In genomic region chr1:114448370-114448769, GRCh38 we compare ENCODE assay signal across 26 cellular contexts.
DNase-seq lines count a peak whose midpoint lies in the region; ATAC-seq, FAIRE-seq and TF ChIP-seq lines count a peak whose summit lies in the region.
"Had no signal": no experiment of that assay in that cellular context is flagged by ENCODE, and none has a peak within 500 bp of the region (broad histone marks: within the 10 kb centered on the region; RNA-seq: fewer than 3 reads in every experiment).

No MANE protein-coding gene starts in this region.

- no peak for DNase-seq in brain microvascular endothelial cell
- peak; percentile 24 to 78 for DNase-seq in dermis microvascular lymphatic vessel endothelial cell (ENCODE audit: low read depth in 2 of 2)
- peak; percentile 36 to 65 for DNase-seq in lung microvascular endothelial cell (ENCODE audit: low read depth in 2 of 2)
- DNase-seq in uterus: no peak
- DNase-seq in putamen (ENCODE audit: low spot score): no peak
- no peak for DNase-seq in small intestine
- DNase-seq: 8988T; ACHN; BE2C; C1 segment of cervical spinal cord; CD4-positive, alpha-beta memory T cell; CD4-positive, CD25-positive, alpha-beta regulatory T cell; CD8-positive, alpha-beta memory T cell; COR-L47; DMS 273 treated with DMSO at 0.1 percent for 48 hours; DMS153; DMS53; DMS79; DND-41; EL; GDM1 had no signal

- intact Hi-C loops in uterus (cut with DNase I; ENCODE audit: low total_unique reads): no loop called here

- H3K9me3 ChIP-seq in uterus (no peaks in the 10 kb centered on the region), small intestine (ENCODE audit: control insufficient read depth, low read depth) (no peaks in the 10 kb centered on the region)
- H3K9me3 ChIP-seq: BE2C, BLaER1 had no signal

- H3K36me3 ChIP-seq in brain microvascular endothelial cell (replicated peaks): peaks cover 6% of the 10 kb centered on the region
- H3K36me3 ChIP-seq in uterus: no peaks in the 10 kb centered on the region
- H3K36me3 ChIP-seq in small intestine (ENCODE audit: control insufficient read depth in 2 of 2, insufficient read depth in 2 of 2, low read length in 2 of 2): peaks cover 2 to 4% of the 10 kb centered on the region in 2 donors

- H3K4me3 ChIP-seq in brain microvascular endothelial cell (ENCODE audit: low read depth, low read length): no peak overlapping the region
- no peak overlapping the region for H3K4me3 ChIP-seq in uterus
- H3K4me3 ChIP-seq in small intestine (ENCODE audit: low read depth in 1 of 2, low read length in 2 of 2): no peak overlapping the region
- H3K4me3 ChIP-seq: BLaER1 had no signal

- TF ChIP-seq POLR2A in uterus (IDR thresholded peaks at IDR 0.05): no peak

- H3K27ac ChIP-seq in brain microvascular endothelial cell (peak overlapping the region; percentile 70), uterus (no peak overlapping the region), small intestine (ENCODE audit: low read depth in 1 of 2, low read length in 1 of 2) (no peak overlapping the region)
- H3K27ac ChIP-seq: BLaER1 had no signal

- H3K4me1 ChIP-seq in uterus (no peaks in the 10 kb centered on the region), small intestine (ENCODE audit: control insufficient read depth in 2 of 2, insufficient read depth in 1 of 2, low read depth in 1 of 2, low read length in 1 of 2) (no peaks in the 10 kb centered on the region)
- H3K4me1 ChIP-seq: BE2C, BLaER1 had no signal

- 85 to 87% (median 87%) methylated on average over 2 of the region's 2 CpGs for WGBS in small intestine, 3 donors

- no peak for FAIRE-seq in small intestine (lab: Jason Lieb, UNC)
- FAIRE-seq: A204.1, GM12891, GM19239 had no signal

- H3K27me3 ChIP-seq in brain microvascular endothelial cell (replicated peaks): no peaks in the 10 kb centered on the region
- H3K27me3 ChIP-seq in uterus: no peaks in the 10 kb centered on the region
- no peaks in the 10 kb centered on the region for H3K27me3 ChIP-seq in small intestine (ENCODE audit: control insufficient read depth in 2 of 2, insufficient read depth in 2 of 2, low read length in 2 of 2)
- H3K27me3 ChIP-seq: BE2C, BLaER1 had no signal

- in situ Hi-C loops in brain microvascular endothelial cell (cut with HindIII; ENCODE audit: low pct_ligation_motif_present, low sequenced_read_pairs): no loop called here

- no peak for ATAC-seq in HG02884 (IDR thresholded peaks at IDR 0.05; ENCODE audit: unreplicated experiment)

- TF ChIP-seq CTCF in brain microvascular endothelial cell (IDR thresholded peaks at IDR 0.05; ENCODE audit: low read depth, low read length, missing control alignments): no peak
- no peak for TF ChIP-seq CTCF in uterus (IDR thresholded peaks at IDR 0.05)

Comparison
In these comparisons a context has a peak if more than half of its experiments do, and no peak if none do; other contexts are left out.
1. DNase-seq: peak in dermis microvascular lymphatic vessel endothelial cell (2 of 2) and lung microvascular endothelial cell (2 of 2); none in brain microvascular endothelial cell (single experiment), uterus (0 of 2), putamen (single experiment) and small intestine (single experiment).